In genomic region chr10:130740788-130741785, GRCh38 we compare ENCODE assay signal across 23 cellular contexts.
A peak's percentile ranks its signal among the peaks of the same experiment; 100 is the strongest.
DNase-seq lines count a peak whose midpoint lies in the region; ATAC-seq, FAIRE-seq and TF ChIP-seq lines count a peak whose summit lies in the region.
"Had no signal": no experiment of that assay in that cellular context is flagged by ENCODE, and none has a peak within 500 bp of the region (broad histone marks: within the 10 kb centered on the region; RNA-seq: fewer than 3 reads in every experiment).

No MANE protein-coding gene starts in this region.

- no peak overlapping the region for H3K27ac Mint-ChIP-seq in chondrocyte (ENCODE audit: unreplicated experiment)
- H3K27ac Mint-ChIP-seq: CD4-positive, alpha-beta memory T cell; HFFc6 had no signal

- H3K9me3 Mint-ChIP-seq in chondrocyte (ENCODE audit: low read depth), result peaks cover 29% of the 10 kb centered on the region

- ATAC-seq in aorta (ENCODE audit: low FRiP score) (peak; percentile 37), pancreas (no peak)

- H3K4me3 ChIP-seq in sigmoid colon (no peak overlapping the region), aorta (ENCODE audit: low read length in 2 of 2) (no peak overlapping the region), pancreas (no peak overlapping the region)
- H3K4me3 ChIP-seq: BLaER1 treated with 17β-estradiol and CSF1 and Interleukin-3, amounts not matched to agents 10 nM and 100 nM; Peyer's patch had no signal

- DNase-seq in activated effector memory CD4-positive, alpha-beta T cell treated with anti-CD3 and anti-CD28 coated beads, Interleukin-2, amount 50 U/mL, for 16 hours, result peak; percentile 30
- no peak for DNase-seq in activated effector memory CD4-positive, alpha-beta T cell treated with Interleukin-2 at 50 U/mL for 16 hours
- DNase-seq in islet precursor cell (peak; percentile 26), sigmoid colon (peak; percentile 38), aorta (peak in 1 of 2 donors; percentile 63), pancreas (no peak), NAMALWA (ENCODE audit: low spot score) (no peak), chondrocyte (ENCODE audit: low spot score) (no peak)
- DNase-seq: ACHN; CD4-positive, alpha-beta memory T cell; DND-41; H7; HFFc6; Kasumi-1; NCI-H1417; NCI-H187; NCI-H446; NCI-H526 had no signal

- no peaks in the 10 kb centered on the region for H3K27me3 ChIP-seq in sigmoid colon
- no peaks in the 10 kb centered on the region for H3K27me3 ChIP-seq in aorta (ENCODE audit: control insufficient read depth in 1 of 2, insufficient read depth in 2 of 2, low read length in 1 of 2)
- H3K27me3 ChIP-seq in pancreas, result no peaks in the 10 kb centered on the region
- H3K27me3 ChIP-seq: BLaER1 treated with 17β-estradiol and CSF1 and Interleukin-3, amounts not matched to agents 10 nM and 100 nM; Peyer's patch had no signal

- no peak for FAIRE-seq in pancreas (lab: Jason Lieb, UNC)
- FAIRE-seq: GM12891 had no signal

- H3K27ac ChIP-seq in sigmoid colon (no peak overlapping the region), aorta (ENCODE audit: low read depth in 1 of 2, low read length in 2 of 2) (no peak overlapping the region), pancreas (no peak overlapping the region)
- H3K27ac ChIP-seq: 22Rv1; BLaER1 treated with 17β-estradiol and CSF1 and Interleukin-3, amounts not matched to agents 10 nM and 100 nM; Peyer's patch had no signal

- H3K27me3 Mint-ChIP-seq in chondrocyte (ENCODE audit: low read depth), result no peaks in the 10 kb centered on the region

- intact Hi-C loops in sigmoid colon (cut with DNase I) (no loop called here), aorta (cut with DNase I) (no loop called here), pancreas (cut with DNase I) (no loop called here)

- no peaks in the 10 kb centered on the region for H3K36me3 Mint-ChIP-seq in chondrocyte (ENCODE audit: low read depth)
- H3K36me3 Mint-ChIP-seq: CD4-positive, alpha-beta memory T cell had no signal

- 64 to 70% methylated on average over 21 of the region's 21 CpGs for WGBS in sigmoid colon, 2 donors
- WGBS in aorta, 2 donors, result 28 to 56% methylated on average over 21 of the region's 21 CpGs
- 58 to 59% methylated on average over 21 of the region's 21 CpGs for WGBS in pancreas, 2 donors

- TF ChIP-seq EP300 in sigmoid colon (IDR thresholded peaks at IDR 0.05), result no peak

- H3K4me1 ChIP-seq in sigmoid colon (no peaks in the 10 kb centered on the region), aorta (ENCODE audit: control insufficient read depth in 1 of 2, insufficient read depth in 2 of 2, low read length in 2 of 2) (no peaks in the 10 kb centered on the region), pancreas (no peaks in the 10 kb centered on the region)
- H3K4me1 ChIP-seq: Caco-2, Peyer's patch had no signal

- H3K36me3 ChIP-seq in sigmoid colon (no peaks in the 10 kb centered on the region), aorta (ENCODE audit: control insufficient read depth in 1 of 2, insufficient read depth in 2 of 2, low read length in 1 of 2) (no peaks in the 10 kb centered on the region), pancreas (no peaks in the 10 kb centered on the region)
- H3K36me3 ChIP-seq: BLaER1 treated with 17β-estradiol and CSF1 and Interleukin-3, amounts not matched to agents 10 nM and 100 nM; Peyer's patch had no signal

- no peak for TF ChIP-seq POLR2A in sigmoid colon (IDR thresholded peaks at IDR 0.05)

- H3K9me3 ChIP-seq in sigmoid colon, result no peaks in the 10 kb centered on the region
- H3K9me3 ChIP-seq in aorta (ENCODE audit: control insufficient read depth, low read length), result no peaks in the 10 kb centered on the region
- no peaks in the 10 kb centered on the region for H3K9me3 ChIP-seq in pancreas
- H3K9me3 ChIP-seq: BLaER1 treated with 17β-estradiol and CSF1 and Interleukin-3, amounts not matched to agents 10 nM and 100 nM; Caco-2 had no signal

- TF ChIP-seq CTCF in sigmoid colon (IDR thresholded peaks at IDR 0.05), result no peak
- no peak for TF ChIP-seq CTCF in pancreas (IDR thresholded peaks at IDR 0.05)
- TF ChIP-seq CTCF in chondrocyte (IDR thresholded peaks at IDR 0.05), result no peak

- no peak overlapping the region for H3K4me3 Mint-ChIP-seq in chondrocyte (ENCODE audit: unreplicated experiment)
- H3K4me3 Mint-ChIP-seq: CD4-positive, alpha-beta memory T cell; HFFc6 had no signal

- no peaks in the 10 kb centered on the region for H3K4me1 Mint-ChIP-seq in chondrocyte (ENCODE audit: low read depth)
- H3K4me1 Mint-ChIP-seq: CD4-positive, alpha-beta memory T cell had no signal

Comparison
In these comparisons a context has a peak if more than half of its experiments do, and no peak if none do; other contexts are left out.
1. DNase-seq: peak in activated effector memory CD4-positive, alpha-beta T cell treated with anti-CD3 and anti-CD28 coated beads, Interleukin-2, amount 50 U/mL, for 16 hours (single experiment), islet precursor cell (single experiment) and sigmoid colon (single experiment); none in activated effector memory CD4-positive, alpha-beta T cell treated with Interleukin-2 at 50 U/mL for 16 hours (single experiment), pancreas (0 of 6), NAMALWA (single experiment) and chondrocyte (single experiment).